In the genomic region with DNA sequence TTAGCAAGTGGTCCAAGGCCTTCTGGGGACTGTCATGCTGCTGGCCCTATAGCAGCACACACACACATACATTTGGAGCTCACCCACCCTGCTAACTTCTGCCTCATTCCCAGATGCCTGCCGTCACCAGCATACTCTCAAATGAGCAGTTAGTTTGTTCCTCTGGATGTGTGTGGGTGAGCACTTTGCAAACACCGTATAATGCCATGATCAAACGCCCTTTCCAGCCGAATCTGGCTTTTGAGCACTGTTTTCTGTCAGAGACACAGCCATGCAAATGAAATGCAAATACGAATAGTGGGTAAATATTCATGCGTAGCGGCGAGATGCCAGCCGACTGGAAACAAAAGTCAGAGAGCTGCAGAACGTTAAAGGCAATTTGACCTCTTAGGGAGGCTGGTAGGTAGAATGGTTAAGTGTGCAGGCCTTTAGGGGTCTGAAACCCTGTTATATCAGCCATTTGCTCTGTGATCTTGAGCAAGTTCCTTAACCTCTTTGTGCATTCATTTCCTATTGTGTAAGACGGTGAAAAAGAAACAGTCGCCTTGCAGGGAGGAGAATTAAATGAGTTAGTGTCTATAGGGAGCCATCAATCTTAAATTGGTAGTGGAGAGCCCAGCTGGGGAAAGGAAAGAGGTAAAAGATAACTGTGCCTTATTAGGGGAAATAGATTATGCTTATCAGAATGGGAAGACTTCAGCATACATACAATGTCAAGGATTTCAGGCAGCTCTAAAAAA, we compare ENCODE assay signal across 1 cellular context.
TF ChIP-seq lines count a peak whose summit lies in the region.

No MANE protein-coding gene starts in this region.

TF ChIP-seq in HepG2, 621 proteins besides CTCF, POLR2A, EP300 and RAD21:
- no peak for TF ChIP-seq TFDP2 (CRISPR knock-in tag; IDR thresholded peaks at IDR 0.05)
- TF ChIP-seq CCDC6 (CRISPR knock-in tag; IDR thresholded peaks at IDR 0.05) = no peak
- no peak for TF ChIP-seq ZBTB21 (CRISPR knock-in tag; IDR thresholded peaks at IDR 0.05)
- TF ChIP-seq, protein P1, sequence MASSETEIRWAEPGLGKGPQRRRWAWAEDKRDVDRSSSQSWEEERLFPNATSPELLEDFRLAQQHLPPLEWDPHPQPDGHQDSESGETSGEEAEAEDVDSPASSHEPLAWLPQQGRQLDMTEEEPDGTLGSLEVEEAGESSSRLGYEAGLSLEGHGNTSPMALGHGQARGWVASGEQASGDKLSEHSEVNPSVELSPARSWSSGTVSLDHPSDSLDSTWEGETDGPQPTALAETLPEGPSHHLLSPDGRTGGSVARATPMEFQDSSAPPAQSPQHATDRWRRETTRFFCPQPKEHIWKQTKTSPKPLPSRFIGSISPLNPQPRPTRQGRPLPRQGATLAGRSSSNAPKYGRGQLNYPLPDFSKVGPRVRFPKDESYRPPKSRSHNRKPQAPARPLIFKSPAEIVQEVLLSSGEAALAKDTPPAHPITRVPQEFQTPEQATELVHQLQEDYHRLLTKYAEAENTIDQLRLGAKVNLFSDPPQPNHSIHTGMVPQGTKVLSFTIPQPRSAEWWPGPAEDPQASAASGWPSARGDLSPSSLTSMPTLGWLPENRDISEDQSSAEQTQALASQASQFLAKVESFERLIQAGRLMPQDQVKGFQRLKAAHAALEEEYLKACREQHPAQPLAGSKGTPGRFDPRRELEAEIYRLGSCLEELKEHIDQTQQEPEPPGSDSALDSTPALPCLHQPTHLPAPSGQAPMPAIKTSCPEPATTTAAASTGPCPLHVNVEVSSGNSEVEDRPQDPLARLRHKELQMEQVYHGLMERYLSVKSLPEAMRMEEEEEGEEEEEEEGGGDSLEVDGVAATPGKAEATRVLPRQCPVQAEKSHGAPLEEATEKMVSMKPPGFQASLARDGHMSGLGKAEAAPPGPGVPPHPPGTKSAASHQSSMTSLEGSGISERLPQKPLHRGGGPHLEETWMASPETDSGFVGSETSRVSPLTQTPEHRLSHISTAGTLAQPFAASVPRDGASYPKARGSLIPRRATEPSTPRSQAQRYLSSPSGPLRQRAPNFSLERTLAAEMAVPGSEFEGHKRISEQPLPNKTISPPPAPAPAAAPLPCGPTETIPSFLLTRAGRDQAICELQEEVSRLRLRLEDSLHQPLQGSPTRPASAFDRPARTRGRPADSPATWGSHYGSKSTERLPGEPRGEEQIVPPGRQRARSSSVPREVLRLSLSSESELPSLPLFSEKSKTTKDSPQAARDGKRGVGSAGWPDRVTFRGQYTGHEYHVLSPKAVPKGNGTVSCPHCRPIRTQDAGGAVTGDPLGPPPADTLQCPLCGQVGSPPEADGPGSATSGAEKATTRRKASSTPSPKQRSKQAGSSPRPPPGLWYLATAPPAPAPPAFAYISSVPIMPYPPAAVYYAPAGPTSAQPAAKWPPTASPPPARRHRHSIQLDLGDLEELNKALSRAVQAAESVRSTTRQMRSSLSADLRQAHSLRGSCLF (CRISPR knock-in tag; IDR thresholded peaks at IDR 0.05; ENCODE audit: borderline replicate concordance) = no peak
- no peak for TF ChIP-seq CHD4 (IDR thresholded peaks at IDR 0.05; ENCODE audit: borderline replicate concordance, low read length)
- no peak for TF ChIP-seq NR3C1 (CRISPR knock-in tag; IDR thresholded peaks at IDR 0.05)
- no peak for TF ChIP-seq ZNF274 (CRISPR knock-in tag; IDR thresholded peaks at IDR 0.05)
- no peak for TF ChIP-seq CEBPG (CRISPR knock-in tag; IDR thresholded peaks at IDR 0.05)
- no peak for TF ChIP-seq SP1 (IDR thresholded peaks at IDR 0.05)
- TF ChIP-seq SP1 (CRISPR knock-in tag; IDR thresholded peaks at IDR 0.05) = no peak
- TF ChIP-seq SNAPC4 (CRISPR knock-in tag; IDR thresholded peaks at IDR 0.05) = no peak
- no peak for TF ChIP-seq WIZ (CRISPR knock-in tag; IDR thresholded peaks at IDR 0.05)
- no peak for TF ChIP-seq NR2C2 (CRISPR knock-in tag; IDR thresholded peaks at IDR 0.05; ENCODE audit: borderline replicate concordance)
- TF ChIP-seq ZNF232 (CRISPR knock-in tag; IDR thresholded peaks at IDR 0.05; ENCODE audit: borderline replicate concordance) = no peak
- no peak for TF ChIP-seq ETV5 (CRISPR knock-in tag; IDR thresholded peaks at IDR 0.05; ENCODE audit: borderline replicate concordance)
- no peak for TF ChIP-seq ZNF710 (CRISPR knock-in tag; IDR thresholded peaks at IDR 0.05; ENCODE audit: borderline replicate concordance)
- no peak for TF ChIP-seq ZNF737 (CRISPR knock-in tag; IDR thresholded peaks at IDR 0.05; ENCODE audit: borderline replicate concordance)
- TF ChIP-seq THAP11 (CRISPR knock-in tag; IDR thresholded peaks at IDR 0.05) = no peak
- TF ChIP-seq RXRA (CRISPR knock-in tag; IDR thresholded peaks at IDR 0.05) = no peak
- TF ChIP-seq ZNF383 (CRISPR knock-in tag; IDR thresholded peaks at IDR 0.05; ENCODE audit: borderline replicate concordance) = no peak
- no peak for TF ChIP-seq ZNF720 (CRISPR knock-in tag; IDR thresholded peaks at IDR 0.05)
